26 cellular contexts compared by ENCODE assay signal in the genomic region with DNA sequence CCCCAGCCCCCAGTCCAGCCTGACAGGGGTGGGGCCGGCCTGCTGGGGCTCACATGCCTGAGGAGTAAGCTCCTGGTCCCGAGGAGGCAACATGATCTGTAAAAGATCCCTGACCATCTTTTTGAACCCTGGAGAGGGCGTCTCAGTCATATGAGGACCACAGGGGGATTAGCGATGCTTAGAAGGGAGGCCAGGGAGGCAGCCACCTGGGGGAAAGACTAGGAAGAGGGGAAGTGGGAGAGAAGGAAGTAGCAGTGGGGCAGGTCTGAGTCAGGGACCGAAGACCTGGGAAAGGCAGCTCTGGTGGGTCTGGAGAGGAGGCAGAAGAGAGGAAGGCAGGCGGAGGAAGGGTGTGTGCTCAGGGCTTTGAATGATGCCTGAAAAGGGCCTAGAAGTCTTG. TPM values are rescaled to one million over a fixed set of nuclear protein-coding genes. Genes with fewer than 3 reads are reported as not detected.
DNase-seq lines count a peak whose midpoint lies in the region; ATAC-seq and TF ChIP-seq lines count a peak whose summit lies in the region.
"Had no signal": no experiment of that assay in that cellular context is flagged by ENCODE, and none has a peak within 500 bp of the region (broad histone marks: within the 10 kb centered on the region; RNA-seq: fewer than 3 reads in every experiment).

No MANE protein-coding gene starts in this region.

- H3K9ac ChIP-seq in iPS-18a (ENCODE audit: low read length), result peak overlapping the region; percentile 75

- ATAC-seq in WTC11 (no peak), natural killer cell (no peak)
- ATAC-seq in CD4-positive, alpha-beta T cell (ENCODE audit: poor library complexity), result no peak
- ATAC-seq: GM12878; HepG2; left lobe of liver; right lobe of liver; SK-N-SH treated with all-trans-retinoic acid at 6 μM for 48 hours; stimulated activated effector memory CD8-positive, alpha-beta T cell treated with anti-CD3 and anti-CD28 coated beads, Interleukin-12 subunit alpha, Interleukin-12 subunit beta, amount 100 ng/mL, for 72 hours had no signal

- CTCF ChIA-PET in WTC11 (lab: Charles Lee), result interaction anchor here (0.7 to 7.6 kb wide), 5 partner anchors 26 to 79 kb away, joined by 3 to 122 read pairs (median 68); no protein-coding TSS in a partner anchor
- CTCF ChIA-PET in CD4-positive, alpha-beta T cell (lab: Charles Lee), result no interaction called here

- POLR2A ChIA-PET in WTC11 (lab: Charles Lee), result interaction anchor here (0.5 to 5.6 kb wide), 8 partner anchors 17 to 172 kb away, joined by 3 to 33 read pairs (median 6); a partner anchor contains a TSS
- POLR2A ChIA-PET in CD4-positive, alpha-beta T cell (lab: Charles Lee), result no interaction called here

- H3K27me3 ChIP-seq in H7 (ENCODE audit: control insufficient read depth, insufficient read depth, low read length) (no peaks in the 10 kb centered on the region), iPS-18a (ENCODE audit: control insufficient read depth, insufficient read depth, low read length) (no peaks in the 10 kb centered on the region), MG63 (no peaks in the 10 kb centered on the region)
- no peaks in the 10 kb centered on the region for H3K27me3 ChIP-seq in CD4-positive, alpha-beta T cell (ENCODE audit: control insufficient read depth, insufficient read depth, low read length)
- H3K27me3 ChIP-seq: right lobe of liver had no signal

- H3K27ac Mint-ChIP-seq in WTC11 (peak overlapping the region; percentile 98), progenitor cell of endocrine pancreas (peak overlapping the region; percentile 44), natural killer cell (no peak overlapping the region)
- H3K27ac Mint-ChIP-seq in CD4-positive, alpha-beta T cell, result no peak overlapping the region
- H3K27ac Mint-ChIP-seq: activated CD4-positive, alpha-beta memory T cell treated with anti-CD3 and anti-CD28 coated beads for 36 hours; stimulated activated effector memory CD8-positive, alpha-beta T cell treated with anti-CD3 and anti-CD28 coated beads, Interleukin-12 subunit alpha, Interleukin-12 subunit beta, amount 100 ng/mL, for 72 hours had no signal

- TF ChIP-seq CTCF in WTC11 (IDR thresholded peaks at IDR 0.05) (no peak), progenitor cell of endocrine pancreas (IDR thresholded peaks at IDR 0.05; ENCODE audit: unreplicated experiment) (no peak), natural killer cell (IDR thresholded peaks at IDR 0.05) (no peak)
- TF ChIP-seq CTCF in CD4-positive, alpha-beta T cell (IDR thresholded peaks at IDR 0.05), result no peak

- H3K36me3 ChIP-seq in H7 (replicated peaks; ENCODE audit: control insufficient read depth, insufficient read depth, low read length) (no peaks in the 10 kb centered on the region), iPS-18a (ENCODE audit: control insufficient read depth, low read depth, low read length) (no peaks in the 10 kb centered on the region), MG63 (no peaks in the 10 kb centered on the region)
- H3K36me3 ChIP-seq: HAP-1, right lobe of liver, thoracic aorta had no signal

- H3K4me1 ChIP-seq in iPS-18a (ENCODE audit: control insufficient read depth, low read depth, low read length), result peaks cover 46% of the 10 kb centered on the region
- H3K4me1 ChIP-seq: HAP-1, right lobe of liver had no signal

- H3K4me1 Mint-ChIP-seq in WTC11, result peaks cover 62% of the 10 kb centered on the region
- peaks cover 4% of the 10 kb centered on the region for H3K4me1 Mint-ChIP-seq in progenitor cell of endocrine pancreas (ENCODE audit: low read depth)
- H3K4me1 Mint-ChIP-seq in CD4-positive, alpha-beta T cell (ENCODE audit: low read depth), result no peaks in the 10 kb centered on the region
- peaks cover 0 to 7% of the 10 kb centered on the region in 2 donors for H3K4me1 Mint-ChIP-seq in natural killer cell
- H3K4me1 Mint-ChIP-seq: stimulated activated effector memory CD8-positive, alpha-beta T cell treated with anti-CD3 and anti-CD28 coated beads, Interleukin-12 subunit alpha, Interleukin-12 subunit beta, amount 100 ng/mL, for 72 hours had no signal

- H3K27me3 Mint-ChIP-seq in WTC11 (ENCODE audit: low read depth) (no peaks in the 10 kb centered on the region; the same call in 1 of the 2 replicates), progenitor cell of endocrine pancreas (peaks cover 12% of the 10 kb centered on the region), natural killer cell (ENCODE audit: low read depth in 2 of 2) (no peaks in the 10 kb centered on the region)
- no peaks in the 10 kb centered on the region for H3K27me3 Mint-ChIP-seq in CD4-positive, alpha-beta T cell

- H3K4me3 ChIP-seq in H7 (ENCODE audit: insufficient read depth, low read depth, low read length) (no peak overlapping the region), iPS-18a (ENCODE audit: low read length) (peak overlapping the region; percentile 45), MG63 (no peak overlapping the region)
- H3K4me3 ChIP-seq: GM12878, HAP-1, right lobe of liver, thoracic aorta had no signal

- H3K4me3 Mint-ChIP-seq in WTC11 (peak overlapping the region; percentile 10; the same call in 1 of the 2 replicates), progenitor cell of endocrine pancreas (ENCODE audit: low read depth) (no peak overlapping the region), natural killer cell (no peak overlapping the region)
- no peak overlapping the region for H3K4me3 Mint-ChIP-seq in CD4-positive, alpha-beta T cell
- H3K4me3 Mint-ChIP-seq: activated CD4-positive, alpha-beta memory T cell treated with anti-CD3 and anti-CD28 coated beads for 36 hours; stimulated activated effector memory CD8-positive, alpha-beta T cell treated with anti-CD3 and anti-CD28 coated beads, Interleukin-12 subunit alpha, Interleukin-12 subunit beta, amount 100 ng/mL, for 72 hours had no signal

- H3K9me3 ChIP-seq in iPS-18a (ENCODE audit: control insufficient read depth, low read depth, low read length) (no peaks in the 10 kb centered on the region), MG63 (no peaks in the 10 kb centered on the region)
- H3K9me3 ChIP-seq in CD4-positive, alpha-beta T cell (ENCODE audit: control insufficient read depth, low read length), result no peaks in the 10 kb centered on the region
- H3K9me3 ChIP-seq: HAP-1, right lobe of liver, thoracic aorta had no signal

- intact Hi-C loops in CD4-positive, alpha-beta T cell (cut with DNase I, micrococcal nuclease), result no loop called here
- intact Hi-C loops in natural killer cell (cut with micrococcal nuclease), result no loop called here

- H3K9me3 Mint-ChIP-seq in WTC11, result no peaks in the 10 kb centered on the region
- H3K9me3 Mint-ChIP-seq in progenitor cell of endocrine pancreas (ENCODE audit: low read depth), result no peaks in the 10 kb centered on the region
- H3K9me3 Mint-ChIP-seq in CD4-positive, alpha-beta T cell, result no peaks in the 10 kb centered on the region
- H3K9me3 Mint-ChIP-seq in natural killer cell, result no peaks in the 10 kb centered on the region
- H3K9me3 Mint-ChIP-seq: activated CD4-positive, alpha-beta memory T cell treated with anti-CD3 and anti-CD28 coated beads for 36 hours; stimulated activated effector memory CD8-positive, alpha-beta T cell treated with anti-CD3 and anti-CD28 coated beads, Interleukin-12 subunit alpha, Interleukin-12 subunit beta, amount 100 ng/mL, for 72 hours had no signal

- H3K36me3 Mint-ChIP-seq in WTC11 (peaks cover 8% of the 10 kb centered on the region), progenitor cell of endocrine pancreas (ENCODE audit: insufficient read depth) (no peaks in the 10 kb centered on the region), natural killer cell (no peaks in the 10 kb centered on the region)
- no peaks in the 10 kb centered on the region for H3K36me3 Mint-ChIP-seq in CD4-positive, alpha-beta T cell (ENCODE audit: low read depth)
- H3K36me3 Mint-ChIP-seq: activated CD4-positive, alpha-beta memory T cell treated with anti-CD3 and anti-CD28 coated beads for 36 hours; stimulated activated effector memory CD8-positive, alpha-beta T cell treated with anti-CD3 and anti-CD28 coated beads, Interleukin-12 subunit alpha, Interleukin-12 subunit beta, amount 100 ng/mL, for 72 hours had no signal

- peak overlapping the region; percentile 96 for H3K27ac ChIP-seq in iPS-18a (ENCODE audit: low read length)
- no peak overlapping the region for H3K27ac ChIP-seq in CD4-positive, alpha-beta T cell (ENCODE audit: low read depth, low read length)
- H3K27ac ChIP-seq: right lobe of liver, thoracic aorta had no signal

- DNase-seq in H7 (peak; percentile 65), WTC11 (ENCODE audit: low spot score) (no peak), progenitor cell of endocrine pancreas (ENCODE audit: low spot score, unreplicated experiment) (no peak), MG63 (no peak), natural killer cell (no peak), 8988T (no peak)
- DNase-seq in CD4-positive, alpha-beta T cell, result no peak
- DNase-seq: activated CD4-positive, alpha-beta memory T cell treated with anti-CD3 and anti-CD28 coated beads for 36 hours; activated CD4-positive, CD25-positive, alpha-beta regulatory T cell; activated gamma-delta T cell; activated T-cell treated with anti-CD3 and anti-CD28 coated beads for 4 hours; foreskin fibroblast; GF-D8; NCI-H1417; NCI-H524; nucleus accumbens; right lobe of liver; RPMI8226 had no signal

TF ChIP-seq in WTC11, 78 proteins besides CTCF, POLR2A, EP300 and RAD21 (continues in another document):
- peak; percentile 40; the same call in 1 of the 2 replicates for TF ChIP-seq CBFB (CRISPR knock-in tag; IDR thresholded peaks at IDR 0.05; ENCODE audit: low read depth)

RNA-seq across cellular contexts. Expression of a gene that starts 18.9 kb away (rescaled TPM):
- total RNA-seq in H7 (2014; rRNA removed; shearing (Covaris generic)), result 100 and 124 TPM in 2 replicates
- total RNA-seq in WTC11 (2021) (174 to 249 TPM (median 184 TPM) in 3 replicates), progenitor cell of endocrine pancreas (18.9 and 19.6 TPM in 2 replicates), natural killer cell (10 to 100 TPM in 1 of 3 donors, 1 to 10 TPM in 2; 6.2 to 23.9 (median 9.7) TPM)
- 8.1 and 8.5 TPM in 2 replicates for total RNA-seq in MG63 (2014; rRNA removed; shearing (Covaris generic); ENCODE audit: low replicate concordance)
- total RNA-seq in CD4-positive, alpha-beta T cell, result under 1 TPM; 0.22 to 0.27 TPM

RNA-seq across cellular contexts. Expression of a gene that starts 31.1 kb away (rescaled TPM):
- total RNA-seq in H7 (2014; rRNA removed; shearing (Covaris generic)), result 8.5 and 9.4 TPM in 2 replicates
- 195 to 210 TPM (median 202 TPM) in 3 replicates for total RNA-seq in WTC11 (2021)
- total RNA-seq in progenitor cell of endocrine pancreas, result 37.5 and 39.8 TPM in 2 replicates
- total RNA-seq in MG63 (2014; rRNA removed; shearing (Covaris generic); ENCODE audit: low replicate concordance), result not detected in 2 replicates
- not detected for total RNA-seq in CD4-positive, alpha-beta T cell
- 10 to 100 TPM in 2 of 3 donors, 1 to 10 TPM in 1; 7.2 to 25.8 (median 14.7) TPM for total RNA-seq in natural killer cell
- total RNA-seq: HepG2 had no signal

RNA-seq across cellular contexts. Expression of a gene that starts 35.2 kb away (rescaled TPM):
- total RNA-seq in H7 (2014; rRNA removed; shearing (Covaris generic)), result 14.5 and 17.0 TPM in 2 replicates
- total RNA-seq in WTC11 (2021), result 21.6 to 22.1 TPM (median 21.9 TPM) in 3 replicates
- 9.1 and 9.6 TPM in 2 replicates for total RNA-seq in progenitor cell of endocrine pancreas
- 10.9 and 25.0 TPM in 2 replicates for total RNA-seq in MG63 (2014; rRNA removed; shearing (Covaris generic); ENCODE audit: low replicate concordance)
- total RNA-seq in CD4-positive, alpha-beta T cell, result 1 to 10 TPM; 5.6 to 5.9 TPM
- total RNA-seq in natural killer cell, result 10 to 100 TPM; 35.3 to 53.4 (median 49.8) TPM

Comparison
In these comparisons a context has a peak if more than half of its experiments do, and no peak if none do; other contexts are left out.
1. H3K27ac Mint-ChIP-seq: peak in WTC11 (single experiment) and progenitor cell of endocrine pancreas (single experiment); none in CD4-positive, alpha-beta T cell (single experiment) and natural killer cell (0 of 2).